Comparison of ENCODE assay signal across 7 cellular contexts in genomic region chr16:67660564-67661028, GRCh38. TPM values are rescaled to one million over a fixed set of nuclear protein-coding genes. Genes with fewer than 3 reads are reported as not detected.
DNase-seq lines count a peak whose midpoint lies in the region; ATAC-seq, FAIRE-seq and TF ChIP-seq lines count a peak whose summit lies in the region.

A gene with protein sequence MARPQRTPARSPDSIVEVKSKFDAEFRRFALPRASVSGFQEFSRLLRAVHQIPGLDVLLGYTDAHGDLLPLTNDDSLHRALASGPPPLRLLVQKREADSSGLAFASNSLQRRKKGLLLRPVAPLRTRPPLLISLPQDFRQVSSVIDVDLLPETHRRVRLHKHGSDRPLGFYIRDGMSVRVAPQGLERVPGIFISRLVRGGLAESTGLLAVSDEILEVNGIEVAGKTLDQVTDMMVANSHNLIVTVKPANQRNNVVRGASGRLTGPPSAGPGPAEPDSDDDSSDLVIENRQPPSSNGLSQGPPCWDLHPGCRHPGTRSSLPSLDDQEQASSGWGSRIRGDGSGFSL (plus strand): TSS chr16:67660960. CDS start chr16:67661039, 79 bp downstream.

- H2AFZ ChIP-seq in K562 (ENCODE audit: low read depth, low read length): peak within 1 kb of the TSS; percentile 99

- peak within 1 kb of the TSS; percentile 73 to 96 for H3K9ac ChIP-seq in K562 (ENCODE audit: insufficient read depth in 1 of 2, low read depth in 2 of 2, low read length in 2 of 2)

- under 1% methylated on average over 25 of the region's 48 CpGs for WGBS in K562 (ENCODE audit: insufficient coverage, low coverage, missing lambda C conversion rate)

- no peaks in the 10 kb centered on the region for H3K9me1 ChIP-seq in K562 (ENCODE audit: control insufficient read depth, insufficient read depth, low read length)

- peak; percentile 96 for DNase-seq in NCI-H2107 (lab: John Stamatoyannopoulos, UW)
- peak; percentile 92 to 99 (median 96) for DNase-seq in K562 (ENCODE audit: extremely low read depth in 1 of 4, low spot score in 3 of 4)
- peak; percentile 73 for DNase-seq in iPS DF 19.7 (ENCODE audit: low read depth, low spot score)
- peak; percentile 97 for DNase-seq in sciatic nerve (ENCODE audit: low spot score)

- peaks cover 8% of the 10 kb centered on the region; the same call in 1 of the 2 replicates for H4K20me1 ChIP-seq in K562 (replicated peaks; ENCODE audit: control insufficient read depth, insufficient read depth, low read length)

- H3K36me3 ChIP-seq in K562 (ENCODE audit: control insufficient read depth, insufficient read depth, low read length): peaks cover 23% of the 10 kb centered on the region

- in situ Hi-C loops in K562 (cut with MboI): no loop called here

- 0 out of 2 replicates have a peak, but pooled peaks have one; percentile 31 for TF ChIP-seq POLR2A in K562 (conservative IDR thresholded peaks at IDR 0.05)

- no peaks in the 10 kb centered on the region for H3K9me3 ChIP-seq in K562 (replicated peaks; ENCODE audit: control insufficient read depth, insufficient read depth, low read depth, low read length)

- no peaks in the 10 kb centered on the region for H3K27me3 ChIP-seq in K562 (ENCODE audit: control insufficient read depth in 2 of 2, insufficient read depth in 2 of 2, low read length in 2 of 2)

- H3K4me2 ChIP-seq in K562 (ENCODE audit: insufficient read depth, low read length): peak within 1 kb of the TSS; percentile 99

- H3K4me3 ChIP-seq in K562: peak within 1 kb of the TSS; percentile 58

- no peak for TF ChIP-seq RAD21 in K562 (CRISPR knock-in tag; conservative IDR thresholded peaks at IDR 0.05 in 1 of 2, IDR thresholded peaks at IDR 0.05 in 1 of 2)

- CTCF ChIA-PET in K562 (lab: Yijun Ruan, JAX; ENCODE audit: low intra/inter-chr PET ratio): interaction anchor here (0.6 kb wide), 1 partner anchor 97 kb away, joined by 3 read pairs; no protein-coding TSS in a partner anchor

- POLR2A ChIA-PET in K562 (lab: Yijun Ruan, JAX): interaction anchor here (0.5 to 1.4 kb wide), 12 partner anchors 9 to 1017 kb away, joined by 3 to 8 read pairs (median 3); partner anchors contain the start of genes CTCF and RIPOR1

- 0 out of 6 replicates have a peak, but pooled peaks of 1 of the 3 experiments have one; percentile 3 for TF ChIP-seq CTCF in K562 (IDR thresholded peaks at IDR 0.05 in 2 of 3, conservative IDR thresholded peaks at IDR 0.05 in 1 of 3; ENCODE audit: insufficient read depth in 2 of 3, low read depth in 1 of 3, low read length in 3 of 3)

- ATAC-seq in GM18517 (IDR thresholded peaks at IDR 0.05; ENCODE audit: unreplicated experiment) (peak; percentile 73), HG03064 (IDR thresholded peaks at IDR 0.05; ENCODE audit: low read depth, unreplicated experiment) (peak; percentile 56), K562 (peak; percentile 89), sciatic nerve (peak; percentile 96)

- H3K4me1 ChIP-seq in K562 (replicated peaks in 1 of 2; ENCODE audit: control insufficient read depth in 2 of 2, insufficient read depth in 2 of 2, low read length in 2 of 2): peaks cover 4 to 56% of the 10 kb centered on the region in 2 experiments; a peak in 4 of 5 replicates

- H3K27ac ChIP-seq in K562 (ENCODE audit: extremely low read depth, low read depth, low read length): peak within 1 kb of the TSS; percentile 69

- TF ChIP-seq EP300 in K562 (IDR thresholded peaks at IDR 0.05; ENCODE audit: low read length): no peak; the same call in 1 of the 2 replicates

- intact Hi-C loops in K562 (cut with micrococcal nuclease) (no loop called here), sciatic nerve (cut with DNase I) (loop anchor here (10.0 kb wide), 1 partner anchor 136 kb away; the partner anchor contains the start of gene RIPOR1)

- FAIRE-seq in TTC549 (lab: Jason Lieb, UNC): peak; percentile 34
- FAIRE-seq in K562 (lab: Jason Lieb, UNC): peak; percentile 98

- peaks cover 14% of the 10 kb centered on the region for H3K79me2 ChIP-seq in K562 (ENCODE audit: control insufficient read depth, insufficient read depth, low read length)

- no TSS peak for BruUV-seq in K562 (replicated peaks; lab: Mats Ljungman, UMichigan)

TF ChIP-seq in K562, 482 proteins besides CTCF, POLR2A, EP300 and RAD21 (continues in another document):
- TF ChIP-seq ELF1 (tag; IDR thresholded peaks at IDR 0.05) (no peak), ESRRB (CRISPR knock-in tag; IDR thresholded peaks at IDR 0.05; ENCODE audit: borderline replicate concordance) (no peak), ZBTB8A (IDR thresholded peaks at IDR 0.05; ENCODE audit: partially characterized antibody) (no peak), PCBP1 (IDR thresholded peaks at IDR 0.05; ENCODE audit: low read depth, low read length, poor library complexity, severe bottlenecking) (no peak), ZNF316 (IDR thresholded peaks at IDR 0.05) (no peak), NONO (IDR thresholded peaks at IDR 0.05; ENCODE audit: low read depth in 2 of 2, low read length in 1 of 2) (no peak), ZNF280A (IDR thresholded peaks at IDR 0.05; ENCODE audit: low read depth, partially characterized antibody) (no peak), ZBTB33 (CRISPR knock-in tag; IDR thresholded peaks at IDR 0.05) (no peak), TCF3 (CRISPR knock-in tag; IDR thresholded peaks at IDR 0.05) (no peak; the same call in 1 of the 2 replicates), ZNF778 (CRISPR knock-in tag; IDR thresholded peaks at IDR 0.05) (no peak), ZNF589 (CRISPR knock-in tag; IDR thresholded peaks at IDR 0.05; ENCODE audit: low read depth) (no peak)
- TF ChIP-seq, protein P1, sequence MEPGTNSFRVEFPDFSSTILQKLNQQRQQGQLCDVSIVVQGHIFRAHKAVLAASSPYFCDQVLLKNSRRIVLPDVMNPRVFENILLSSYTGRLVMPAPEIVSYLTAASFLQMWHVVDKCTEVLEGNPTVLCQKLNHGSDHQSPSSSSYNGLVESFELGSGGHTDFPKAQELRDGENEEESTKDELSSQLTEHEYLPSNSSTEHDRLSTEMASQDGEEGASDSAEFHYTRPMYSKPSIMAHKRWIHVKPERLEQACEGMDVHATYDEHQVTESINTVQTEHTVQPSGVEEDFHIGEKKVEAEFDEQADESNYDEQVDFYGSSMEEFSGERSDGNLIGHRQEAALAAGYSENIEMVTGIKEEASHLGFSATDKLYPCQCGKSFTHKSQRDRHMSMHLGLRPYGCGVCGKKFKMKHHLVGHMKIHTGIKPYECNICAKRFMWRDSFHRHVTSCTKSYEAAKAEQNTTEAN (CRISPR knock-in tag; IDR thresholded peaks at IDR 0.05): no peak
- TF ChIP-seq, protein P2, sequence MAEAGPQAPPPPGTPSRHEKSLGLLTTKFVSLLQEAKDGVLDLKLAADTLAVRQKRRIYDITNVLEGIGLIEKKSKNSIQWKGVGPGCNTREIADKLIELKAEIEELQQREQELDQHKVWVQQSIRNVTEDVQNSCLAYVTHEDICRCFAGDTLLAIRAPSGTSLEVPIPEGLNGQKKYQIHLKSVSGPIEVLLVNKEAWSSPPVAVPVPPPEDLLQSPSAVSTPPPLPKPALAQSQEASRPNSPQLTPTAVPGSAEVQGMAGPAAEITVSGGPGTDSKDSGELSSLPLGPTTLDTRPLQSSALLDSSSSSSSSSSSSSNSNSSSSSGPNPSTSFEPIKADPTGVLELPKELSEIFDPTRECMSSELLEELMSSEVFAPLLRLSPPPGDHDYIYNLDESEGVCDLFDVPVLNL (CRISPR knock-in tag; IDR thresholded peaks at IDR 0.05; ENCODE audit: low read depth): no peak

RNA-seq across cellular contexts. Expression of the gene that starts here (rescaled TPM):
- 0.33 and 0.72 TPM in 2 replicates for total RNA-seq in K562 (2011; cell fraction: chromatin; rRNA removed; ENCODE audit: low replicate concordance)
- total RNA-seq in K562 (2011; cell fraction: nucleolus; rRNA removed): 0.50 and 1.1 TPM in 2 replicates
- 0.44 and 0.46 TPM in 2 replicates for total RNA-seq in K562 (2011; cell fraction: nucleoplasm; rRNA removed)
- 1.00 and 1.8 TPM in 2 replicates for total RNA-seq in K562 (2014; rRNA removed)
- total RNA-seq in K562 (2014; rRNA removed; fragmentation: Illumina TruSeq; extraction: Trizol): 0.26 and 0.44 TPM in 2 replicates
- total RNA-seq in K562 (2015; rRNA removed; fragmentation: Illumina TruSeq; extraction: Trizol): 0.14 and 0.68 TPM in 2 replicates
- 0.85 and 2.0 TPM in 2 replicates for total RNA-seq in K562 (2021)
- 0.42 and 0.52 TPM in 2 replicates for polyA plus RNA-seq in K562 (2011; rRNA removed)
- polyA plus RNA-seq in K562 (2011; cell fraction: cytosol; rRNA removed): 1.4 and 3.0 TPM in 2 replicates
- polyA plus RNA-seq in K562 (2011; cell fraction: nucleus; rRNA removed): 0.72 and 1.5 TPM in 2 replicates
- polyA plus RNA-seq in K562 (2012): 0.83 and 1.0 TPM in 2 replicates
- 0.28 and 0.75 TPM in 2 replicates for polyA plus RNA-seq in K562 (2014; fragmentation: Illumina TruSeq; extraction: Trizol)
- under 1 TPM; 0.04 to 0.13 TPM for polyA plus RNA-seq in K562 (2014; fragmentation: Nextera tagmentation; extraction: Ambion mirVana)
- 0.46 and 0.81 TPM in 2 replicates for polyA plus RNA-seq in K562 (2014; rRNA removed)
- not detected in 2 replicates for polyA minus RNA-seq in K562 (2011; rRNA and poly(A)+ RNA removed)
- polyA minus RNA-seq in K562 (2011; cell fraction: cytosol; rRNA and poly(A)+ RNA removed): not detected in 2 replicates
- polyA minus RNA-seq in K562 (2011; cell fraction: nucleus; rRNA and poly(A)+ RNA removed): 0.27 and 1.00 TPM in 2 replicates
- 5.6 TPM for total RNA-seq in sciatic nerve

Comparison
In these comparisons a context has a peak if more than half of its experiments do, and no peak if none do; other contexts are left out.
1. Peak in every context shown above with its lines: DNase-seq, ATAC-seq, H3K4me3 ChIP-seq and H3K27ac ChIP-seq.